ENCODE assay signal across 15 cellular contexts in the genomic region with DNA sequence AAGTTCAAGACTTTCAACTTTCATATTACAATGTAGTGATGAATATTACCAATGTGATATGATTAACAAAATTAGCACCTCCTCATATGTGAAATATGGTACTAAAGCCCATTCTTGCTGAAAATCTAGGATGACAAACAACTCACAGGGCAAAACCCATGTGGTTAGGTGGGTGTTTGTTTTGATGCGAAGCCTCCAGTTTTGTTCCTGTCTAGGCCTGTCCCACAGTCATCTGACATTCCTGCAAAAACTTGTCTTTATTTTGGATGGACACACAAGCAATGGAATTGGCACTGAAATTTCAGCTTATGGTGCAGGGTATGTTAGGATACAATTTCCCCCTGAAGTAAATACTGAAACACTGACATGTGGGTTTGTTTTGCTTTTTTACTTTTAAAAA.
"Had no signal": no experiment of that assay in that cellular context is flagged by ENCODE, and none has a peak within 500 bp of the region (broad histone marks: within the 10 kb centered on the region; RNA-seq: fewer than 3 reads in every experiment).

No MANE protein-coding gene starts in this region.

- FAIRE-seq: endometrium had no signal

- H3K4me3 ChIP-seq: dorsolateral prefrontal cortex, gastroesophageal sphincter, neural progenitor cell, tibial artery had no signal

- H3K4me2 ChIP-seq: neural progenitor cell had no signal

- H3K4me1 ChIP-seq: neural progenitor cell, parathyroid adenoma had no signal

- DNase-seq: activated CD4-positive, alpha-beta memory T cell treated with anti-CD3 and anti-CD28 coated beads for 36 hours; activated effector memory CD4-positive, alpha-beta T cell treated with anti-CD3 and anti-CD28 coated beads, Interleukin-2, amount 50 U/mL, for 16 hours; activated T-cell treated with anti-CD3 and anti-CD28 coated beads, Interleukin-2, amount 50 U/mL, for 4 hours; amygdala; brain microvascular endothelial cell; dorsolateral prefrontal cortex; midbrain; retina; T-helper 9 cell; tibial artery had no signal

- H3K27me3 ChIP-seq: brain microvascular endothelial cell, gastroesophageal sphincter, neural progenitor cell, tibial artery had no signal

- H2AFZ ChIP-seq: neural progenitor cell, parathyroid adenoma had no signal

- H3K9me3 ChIP-seq: gastroesophageal sphincter, tibial artery had no signal

- ATAC-seq: activated naive CD4-positive, alpha-beta T cell treated with anti-CD3 and anti-CD28 coated beads, Interleukin-2, amount 50 U/mL, for 72 hours; activated T-cell treated with anti-CD3 and anti-CD28 coated beads, Interleukin-2, amount 50 U/mL, for 4 hours; gastroesophageal sphincter had no signal

- H3K9ac ChIP-seq: neural progenitor cell, parathyroid adenoma had no signal

- H3K36me3 ChIP-seq: brain microvascular endothelial cell, gastroesophageal sphincter, neural progenitor cell, tibial artery had no signal

- H3K27ac ChIP-seq: brain microvascular endothelial cell, dorsolateral prefrontal cortex, gastroesophageal sphincter, neural progenitor cell, parathyroid adenoma, tibial artery had no signal
